In the genomic region with DNA sequence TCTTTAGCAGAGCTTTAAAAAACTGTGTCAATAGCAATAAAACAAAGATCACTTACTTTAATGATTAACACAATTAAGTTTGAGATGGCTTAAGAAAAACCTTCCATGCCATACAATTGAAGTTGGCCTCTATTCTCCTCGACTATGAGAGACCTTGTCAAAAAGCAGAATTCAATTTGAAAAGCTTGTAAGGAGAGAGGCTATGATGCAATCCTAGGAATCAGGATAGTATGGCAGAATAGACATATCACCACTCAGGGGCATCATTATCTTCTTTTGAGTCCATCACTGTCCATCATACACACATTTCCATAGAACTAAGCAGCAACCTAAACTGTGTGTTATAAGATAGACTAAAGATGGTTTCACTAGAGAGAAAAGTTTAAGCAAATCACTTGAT, we compare ENCODE assay signal across 14 cellular contexts. TPM values are rescaled to one million over a fixed set of nuclear protein-coding genes. Genes with fewer than 3 reads are reported as not detected.
DNase-seq lines count a peak whose midpoint lies in the region; ATAC-seq and TF ChIP-seq lines count a peak whose summit lies in the region.
"Had no signal": no experiment of that assay in that cellular context is flagged by ENCODE, and none has a peak within 500 bp of the region (broad histone marks: within the 10 kb centered on the region; RNA-seq: fewer than 3 reads in every experiment).

No MANE protein-coding gene starts in this region.

- H3K4me3 ChIP-seq in IMR-90 (ENCODE audit: insufficient read depth, low read depth, low read length) (no peak overlapping the region), colonic mucosa (no peak overlapping the region), mesendoderm (ENCODE audit: low read length) (no peak overlapping the region)
- H3K4me3 ChIP-seq: BLaER1 had no signal

- H3K23ac ChIP-seq in IMR-90 (ENCODE audit: low read depth, low read length) (no peak overlapping the region), mesendoderm (ENCODE audit: low read length) (no peak overlapping the region)

- no peak overlapping the region for H4K91ac ChIP-seq in IMR-90 (ENCODE audit: insufficient read depth, low read depth, low read length)

- H3K4me1 Mint-ChIP-seq in nephron: no peaks in the 10 kb centered on the region

- TF ChIP-seq POLR2A in IMR-90 (IDR thresholded peaks at IDR 0.05; ENCODE audit: low read depth, low read length): no peak

- no peak overlapping the region for H3K4me2 ChIP-seq in IMR-90 (ENCODE audit: low read depth, low read length)
- H3K4me2 ChIP-seq in mesendoderm (ENCODE audit: low read length): no peak overlapping the region
- H3K4me2 ChIP-seq: BLaER1 had no signal

- no peak for DNase-seq in IMR-90
- DNase-seq in SK-MEL-5 (ENCODE audit: low read depth, low spot score): peak; percentile 44
- DNase-seq in colonic mucosa: no peak
- DNase-seq in activated CD4-positive, alpha-beta T cell treated with anti-CD3 and anti-CD28 coated beads, Interleukin-2, amount 50 U/mL, for 1 hour: no peak
- DNase-seq in mesendoderm: no peak
- DNase-seq: CD4-positive, alpha-beta memory T cell; DMS153; DMS79; GDM1; HCEC 1CT; KBM-7 had no signal

- H2AK5ac ChIP-seq in IMR-90 (ENCODE audit: low read depth, low read length) (no peak overlapping the region), mesendoderm (ENCODE audit: low read length) (no peak overlapping the region)

- 0 out of 4 replicates have a peak, but pooled peaks cover 0 to 3% of the 10 kb centered on the region in 2 experiments for H3K79me1 ChIP-seq in IMR-90 (ENCODE audit: low read depth in 1 of 2, low read length in 2 of 2)
- no peaks in the 10 kb centered on the region for H3K79me1 ChIP-seq in mesendoderm (ENCODE audit: low read length)

- peaks cover 85% of the 10 kb centered on the region for H3K36me3 Mint-ChIP-seq in nephron (ENCODE audit: low read depth)

- H3K36me3 ChIP-seq in IMR-90 (ENCODE audit: control insufficient read depth, insufficient read depth, low read length): peaks cover 25% of the 10 kb centered on the region
- H3K36me3 ChIP-seq in colonic mucosa: no peaks in the 10 kb centered on the region
- peaks cover 9% of the 10 kb centered on the region for H3K36me3 ChIP-seq in mesendoderm (ENCODE audit: control insufficient read depth, insufficient read depth, low read length)

- H3K9ac ChIP-seq in IMR-90 (ENCODE audit: low read depth, low read length) (no peak overlapping the region), colonic mucosa (ENCODE audit: low read depth in 2 of 2, low read length in 2 of 2) (no peak overlapping the region), mesendoderm (ENCODE audit: low read length) (no peak overlapping the region)
- H3K9ac ChIP-seq: BLaER1 had no signal

- no peak overlapping the region for H2BK20ac ChIP-seq in IMR-90 (ENCODE audit: low read depth, low read length)

- H4K8ac ChIP-seq in IMR-90 (ENCODE audit: low read depth in 2 of 2, low read length in 2 of 2) (no peak overlapping the region), mesendoderm (ENCODE audit: low read depth, low read length) (no peak overlapping the region)

- no CpG with 5 or more reads among the region's 1 CpG for WGBS in IMR-90 (ENCODE audit: extremely low coverage in 2 of 2, insufficient read length in 1 of 2), 2 experiments
- no CpG with 5 or more reads among the region's 1 CpG for WGBS in mesendoderm (ENCODE audit: extremely low coverage, insufficient coverage, low lambda C conversion rate)

- peak overlapping the region in 2 of 3 experiments; percentile 61 to 65 for H3K27ac Mint-ChIP-seq in nephron
- H3K27ac Mint-ChIP-seq: CD14-positive monocyte; CD4-positive, alpha-beta memory T cell had no signal

- H2AK9ac ChIP-seq in IMR-90 (replicated peaks; ENCODE audit: low read depth, low read length, poor library complexity): no peak overlapping the region

- no peak for TF ChIP-seq CTCF in IMR-90 (conservative IDR thresholded peaks at IDR 0.05; ENCODE audit: low read depth, low read length)
- TF ChIP-seq CTCF in nephron (IDR thresholded peaks at IDR 0.05; ENCODE audit: unreplicated experiment in 3 of 3): no peak
- TF ChIP-seq CTCF in colonic mucosa (IDR thresholded peaks at IDR 0.05): no peak

- H2BK120ac ChIP-seq in IMR-90 (ENCODE audit: low read depth, low read length): no peak overlapping the region
- no peak overlapping the region for H2BK120ac ChIP-seq in mesendoderm (ENCODE audit: low read depth, low read length)

- no peaks in the 10 kb centered on the region for H3K27me3 ChIP-seq in IMR-90 (ENCODE audit: control insufficient read depth, insufficient read depth, low read length)
- no peaks in the 10 kb centered on the region for H3K27me3 ChIP-seq in colonic mucosa
- H3K27me3 ChIP-seq in mesendoderm (ENCODE audit: insufficient read depth, low read length, poor library complexity): no peaks in the 10 kb centered on the region
- H3K27me3 ChIP-seq: BLaER1 had no signal

- H3K27ac ChIP-seq in IMR-90 (ENCODE audit: insufficient read depth, low read length) (no peak overlapping the region), colonic mucosa (no peak overlapping the region), mesendoderm (ENCODE audit: low read depth, low read length) (no peak overlapping the region)
- H3K27ac ChIP-seq: BLaER1 had no signal

- no peak overlapping the region; the same call in 1 of the 2 replicates for H3K56ac ChIP-seq in IMR-90 (ENCODE audit: extremely low read depth, insufficient read depth, low read length)
- H3K56ac ChIP-seq in mesendoderm (ENCODE audit: low read length): no peak overlapping the region

- H4K5ac ChIP-seq in IMR-90 (ENCODE audit: low read depth, low read length): no peak overlapping the region
- H4K5ac ChIP-seq in mesendoderm (ENCODE audit: low read length): no peak overlapping the region

- H2BK15ac ChIP-seq in IMR-90 (ENCODE audit: low read depth, low read length) (no peak overlapping the region), mesendoderm (replicated peaks; ENCODE audit: low read depth) (no peak overlapping the region)

- no peaks in the 10 kb centered on the region for H4K20me1 ChIP-seq in IMR-90 (ENCODE audit: insufficient read depth, low read length)
- H4K20me1 ChIP-seq: BLaER1 had no signal

- no peaks in the 10 kb centered on the region for H3K9me1 ChIP-seq in IMR-90 (ENCODE audit: insufficient read depth, low read length)

- intact Hi-C loops in IMR-90 (cut with micrococcal nuclease): loop anchor here (2.0 kb wide), 1 partner anchor 16 kb away; no protein-coding TSS in a partner anchor
- intact Hi-C loops in colonic mucosa (cut with DNase I): no loop called here

- dilution Hi-C loops in IMR-90 (cut with HindIII; ENCODE audit: low sequenced_read_pairs, unreplicated experiment): no loop called here

- H2BK5ac ChIP-seq in IMR-90 (ENCODE audit: low read depth, low read length, poor library complexity, severe bottlenecking): no peak overlapping the region
- no peak overlapping the region for H2BK5ac ChIP-seq in mesendoderm (ENCODE audit: low read length)

- no peaks in the 10 kb centered on the region for H3K27me3 Mint-ChIP-seq in nephron (ENCODE audit: low read depth)
- H3K27me3 Mint-ChIP-seq: CD4-positive, alpha-beta memory T cell had no signal

- in situ Hi-C loops in IMR-90 (cut with MboI; ENCODE audit: low sequenced_read_pairs): no loop called here
- in situ Hi-C loops in SK-MEL-5 (cut with HindIII; ENCODE audit: low pct_unique_long_range_greater_than_20kb, low sequenced_read_pairs): no loop called here

- CTCF ChIA-PET in IMR-90 (lab: Yijun Ruan, JAX): no interaction called here

- TF ChIP-seq RAD21 in IMR-90 (IDR thresholded peaks at IDR 0.05; ENCODE audit: low read length): no peak

- H3K9me3 Mint-ChIP-seq in nephron: no peaks in the 10 kb centered on the region
- H3K9me3 Mint-ChIP-seq: CD14-positive monocyte; CD4-positive, alpha-beta memory T cell had no signal

- no peak overlapping the region for H3K4me3 Mint-ChIP-seq in nephron
- H3K4me3 Mint-ChIP-seq: CD14-positive monocyte; CD4-positive, alpha-beta memory T cell had no signal

- H3K18ac ChIP-seq in IMR-90 (ENCODE audit: low read depth, low read length) (no peak overlapping the region), mesendoderm (ENCODE audit: low read length) (no peak overlapping the region)

- H3K4ac ChIP-seq in IMR-90 (ENCODE audit: low read depth, low read length) (no peak overlapping the region), mesendoderm (ENCODE audit: low read depth, low read length) (no peak overlapping the region)

- H3K4me1 ChIP-seq in IMR-90 (ENCODE audit: control insufficient read depth, insufficient read depth, low read length): no peaks in the 10 kb centered on the region
- H3K4me1 ChIP-seq in colonic mucosa: no peaks in the 10 kb centered on the region
- no peaks in the 10 kb centered on the region for H3K4me1 ChIP-seq in mesendoderm (ENCODE audit: control insufficient read depth, low read depth, low read length)

- H2AFZ ChIP-seq in IMR-90 (replicated peaks; ENCODE audit: low read length, poor library complexity): no peak overlapping the region

- no peaks in the 10 kb centered on the region for H3K79me2 ChIP-seq in mesendoderm (ENCODE audit: control insufficient read depth, insufficient read depth, low read length)

- no TSS peak for BruUV-seq in IMR-90 (replicated peaks; lab: Mats Ljungman, UMichigan)

- ATAC-seq in IMR-90 (ENCODE audit: low read depth): no peak

- no peaks in the 10 kb centered on the region for H3K9me3 ChIP-seq in IMR-90 (ENCODE audit: control insufficient read depth, insufficient read depth, low read length)
- H3K9me3 ChIP-seq in colonic mucosa: no peaks in the 10 kb centered on the region
- H3K9me3 ChIP-seq: BLaER1 had no signal

- no peak overlapping the region for H3K14ac ChIP-seq in IMR-90 (replicated peaks; ENCODE audit: low read depth, low read length)

- POLR2A ChIA-PET in IMR-90 (lab: Charles Lee; ENCODE audit: unreplicated experiment): no interaction called here

TF ChIP-seq in IMR-90, 13 proteins besides CTCF, POLR2A, EP300 and RAD21:
- peak; percentile 65 for TF ChIP-seq CEBPB (IDR thresholded peaks at IDR 0.05; ENCODE audit: low read depth, low read length)
- TF ChIP-seq, protein P1, sequence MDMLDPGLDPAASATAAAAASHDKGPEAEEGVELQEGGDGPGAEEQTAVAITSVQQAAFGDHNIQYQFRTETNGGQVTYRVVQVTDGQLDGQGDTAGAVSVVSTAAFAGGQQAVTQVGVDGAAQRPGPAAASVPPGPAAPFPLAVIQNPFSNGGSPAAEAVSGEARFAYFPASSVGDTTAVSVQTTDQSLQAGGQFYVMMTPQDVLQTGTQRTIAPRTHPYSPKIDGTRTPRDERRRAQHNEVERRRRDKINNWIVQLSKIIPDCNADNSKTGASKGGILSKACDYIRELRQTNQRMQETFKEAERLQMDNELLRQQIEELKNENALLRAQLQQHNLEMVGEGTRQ (IDR thresholded peaks at IDR 0.05; ENCODE audit: low read depth, low read length): no peak

RNA-seq across cellular contexts. Expression of gene TBC1D7, which starts 17.2 kb away (rescaled TPM):
- total RNA-seq in IMR-90 (2012; rRNA removed): 14.3 and 16.4 TPM in 2 replicates
- polyA plus RNA-seq in IMR-90 (2012; rRNA removed): 17.6 and 22.6 TPM in 2 replicates
- 9.8 and 23.1 TPM in 2 replicates for polyA plus RNA-seq in IMR-90 (2012; cell fraction: cytosol; rRNA removed)
- 3.2 and 15.3 TPM in 2 replicates for polyA plus RNA-seq in IMR-90 (2012; cell fraction: nucleus; rRNA removed; ENCODE audit: low replicate concordance)
- total RNA-seq in SK-MEL-5 (2014; rRNA removed; shearing (Covaris generic)): 1,012 and 1,069 TPM in 2 replicates
- polyA plus RNA-seq in SK-MEL-5 (2015; cell fraction: cytosol; rRNA removed): 579 and 677 TPM in 2 replicates
- polyA plus RNA-seq in SK-MEL-5 (2015; cell fraction: nucleus; rRNA removed): 1,086 and 1,093 TPM in 2 replicates
- 10 to 100 TPM; 21.4 to 23.3 TPM for total RNA-seq in colonic mucosa
- 38.5 TPM for polyA plus RNA-seq in mesendoderm (2013, experiment 1 of 2)
- polyA plus RNA-seq in mesendoderm (2013, experiment 2 of 2): 40.5 TPM

Comparison
In these comparisons a context has a peak if more than half of its experiments do, and no peak if none do; other contexts are left out.
1. RNA of gene TBC1D7, which starts 17.2 kb away (total RNA-seq): 1,012 to 1,069 TPM in SK-MEL-5; 21.4 to 23.3 TPM in colonic mucosa and 14.3 to 16.4 TPM in IMR-90; every median in the first group is over 10 times any median in the second.